In genomic region chr17:49556183-49556943, GRCh38 we compare ENCODE assay signal across 8 cellular contexts.
DNase-seq lines count a peak whose midpoint lies in the region; ATAC-seq and TF ChIP-seq lines count a peak whose summit lies in the region.

No MANE protein-coding gene starts in this region.

- ATAC-seq in HG03460 (IDR thresholded peaks at IDR 0.05; ENCODE audit: unreplicated experiment) = no peak

- no peak overlapping the region; a peak in 1 of 20 replicates for H3K4me3 ChIP-seq in BLaER1 treated with 17β-estradiol and CSF1 and Interleukin-3, amounts not matched to agents 10 nM and 100 nM
- H3K4me3 ChIP-seq in HEK293 (ENCODE audit: low read depth, low read length) (no peak overlapping the region), cardiac fibroblast (replicated peaks in 1 of 2; ENCODE audit: low read depth in 2 of 2, low read length in 2 of 2) (no peak overlapping the region)

- DNase-seq in NCI-H446 treated with DMSO at 0.1 percent for 48 hours (lab: John Stamatoyannopoulos, UW) (peak; percentile 50), cardiac fibroblast (ENCODE audit: low read depth in 2 of 2) (peak; percentile 70 to 77), left kidney (ENCODE audit: low read depth, low spot score) (peak; percentile 91)
- peak; percentile 69 for DNase-seq in activated CD4-positive, CD25-positive, alpha-beta regulatory T cell treated with anti-CD3 and anti-CD28 coated beads, Interleukin-2, amount 50 U/mL, for 16 hours (ENCODE audit: low read depth, low spot score)
- peak; percentile 85 for DNase-seq in stimulated activated CD4-positive, alpha-beta T cell treated with anti-CD3 and anti-CD28 coated beads, Interleukin-4, amount 100 ng/mL, for 1 hour

- H3K4me2 ChIP-seq in BLaER1 treated with 17β-estradiol and CSF1 and Interleukin-3, amounts not matched to agents 10 nM and 100 nM = peak overlapping the region; percentile 49 to 80 (median 69)

- H3K27me3 ChIP-seq in BLaER1 treated with 17β-estradiol and CSF1 and Interleukin-3, amounts not matched to agents 10 nM and 100 nM = no peaks in the 10 kb centered on the region

- TF ChIP-seq CTCF in HEK293 (tag by site-specific recombination; IDR thresholded peaks at IDR 0.05) = peak; percentile 97
- peak; percentile 99 for TF ChIP-seq CTCF in cardiac fibroblast (IDR thresholded peaks at IDR 0.05; ENCODE audit: low read depth, low read length)

- POLR2A ChIA-PET in HEK293 (lab: Yijun Ruan, JAX) = interaction anchor here (0.6 to 1.4 kb wide), 4 partner anchors 61 to 208 kb away, joined by 3 to 7 read pairs (median 6); partner anchors contain the start of genes FAM117A, NGFR and PHB1

- H3K4me1 ChIP-seq in BLaER1 treated with 17β-estradiol and CSF1 and Interleukin-3, amounts not matched to agents 10 nM and 100 nM = peaks cover 12 to 49% (median 32%) of the 10 kb centered on the region in 10 experiments
- 0 out of 2 replicates have a peak, but pooled peaks cover 2% of the 10 kb centered on the region for H3K4me1 ChIP-seq in HEK293 (ENCODE audit: control insufficient read depth, insufficient read depth, low read length)

- no peaks in the 10 kb centered on the region for H3K36me3 ChIP-seq in BLaER1 treated with 17β-estradiol and CSF1 and Interleukin-3, amounts not matched to agents 10 nM and 100 nM
- H3K36me3 ChIP-seq in HEK293 (ENCODE audit: control insufficient read depth in 2 of 2, insufficient read depth in 1 of 2, low read length in 2 of 2) = no peaks in the 10 kb centered on the region

- CTCF ChIA-PET in HEK293 (lab: Yijun Ruan, JAX) = interaction anchor here (0.5 to 9.5 kb wide), 106 partner anchors 8 to 768 kb away, joined by 3 to 303 read pairs (median 5); partner anchors contain the start of genes DLX3, NGFR, PHB1 and SLC35B1

- peaks cover 0 to 9% (median 4%) of the 10 kb centered on the region in 11 experiments; a peak in 19 of 22 replicates for H3K9me3 ChIP-seq in BLaER1 treated with 17β-estradiol and CSF1 and Interleukin-3, amounts not matched to agents 10 nM and 100 nM (replicated peaks in 1 of 11)
- no peaks in the 10 kb centered on the region for H3K9me3 ChIP-seq in HEK293 (ENCODE audit: control insufficient read depth, insufficient read depth, low read depth, low read length)

- peak overlapping the region in 7 of 11 experiments; percentile 5 to 66 (median 27); a peak in 8 of 22 replicates for H3K27ac ChIP-seq in BLaER1 treated with 17β-estradiol and CSF1 and Interleukin-3, amounts not matched to agents 10 nM and 100 nM
- H3K27ac ChIP-seq in HEK293 (ENCODE audit: extremely low read depth, low read depth, low read length) = peak overlapping the region; percentile 12; the same call in 1 of the 2 replicates

- peak overlapping the region in 7 of 11 experiments; percentile 20 to 63 (median 36); a peak in 9 of 22 replicates for H3K9ac ChIP-seq in BLaER1 treated with 17β-estradiol and CSF1 and Interleukin-3, amounts not matched to agents 10 nM and 100 nM

- H4K20me1 ChIP-seq in BLaER1 treated with 17β-estradiol and CSF1 and Interleukin-3, amounts not matched to agents 10 nM and 100 nM = no peaks in the 10 kb centered on the region

TF ChIP-seq in HEK293, 187 proteins besides CTCF, POLR2A, EP300 and RAD21 (continues in another document):
- TF ChIP-seq ZNF274 (IDR thresholded peaks at IDR 0.05; ENCODE audit: low read length) (no peak), ZNF274 (tag by site-specific recombination; IDR thresholded peaks at IDR 0.05; ENCODE audit: borderline replicate concordance) (no peak), ZNF560 (tag by site-specific recombination; IDR thresholded peaks at IDR 0.05; ENCODE audit: borderline replicate concordance) (no peak), SP7 (tag by site-specific recombination; IDR thresholded peaks at IDR 0.05) (peak; percentile 78), ZNF76 (tag by site-specific recombination; IDR thresholded peaks at IDR 0.05; ENCODE audit: borderline replicate concordance, low read depth) (no peak), ZBTB8A (tag by site-specific recombination; IDR thresholded peaks at IDR 0.05) (peak; percentile 23; the same call in 1 of the 2 replicates), SCRT1 (tag by site-specific recombination; IDR thresholded peaks at IDR 0.05; ENCODE audit: borderline replicate concordance) (no peak), KLF8 (tag by site-specific recombination; IDR thresholded peaks at IDR 0.05) (peak; percentile 45; the same call in 1 of the 2 replicates), ZNF426 (tag by site-specific recombination; IDR thresholded peaks at IDR 0.05) (no peak), TRIM28 (IDR thresholded peaks at IDR 0.05; ENCODE audit: borderline replicate concordance, low read length) (no peak), GLI2 (tag by site-specific recombination; IDR thresholded peaks at IDR 0.05; ENCODE audit: borderline replicate concordance, low read depth) (no peak), ZNF837 (tag by site-specific recombination; IDR thresholded peaks at IDR 0.05) (no peak), ZBTB17 (tag by site-specific recombination; IDR thresholded peaks at IDR 0.05) (peak; percentile 71), ZNF302 (tag by site-specific recombination; IDR thresholded peaks at IDR 0.05; ENCODE audit: low read depth) (no peak), ZBTB7A (tag by site-specific recombination; IDR thresholded peaks at IDR 0.05; ENCODE audit: low read depth) (no peak), ZNF148 (tag by site-specific recombination; IDR thresholded peaks at IDR 0.05; ENCODE audit: borderline replicate concordance) (no peak), ZNF473 (tag by site-specific recombination; IDR thresholded peaks at IDR 0.05) (no peak), ZBTB20 (tag by site-specific recombination; IDR thresholded peaks at IDR 0.05) (0 out of 2 replicates have a peak, but pooled peaks have one; percentile 12), ZSCAN23 (tag by site-specific recombination; IDR thresholded peaks at IDR 0.05) (no peak), ZNF37A (tag by site-specific recombination; IDR thresholded peaks at IDR 0.05) (no peak), ZNF670 (tag by site-specific recombination; IDR thresholded peaks at IDR 0.05; ENCODE audit: low read depth) (no peak), HOXA7 (CRISPR knock-in tag; IDR thresholded peaks at IDR 0.05; ENCODE audit: borderline replicate concordance) (no peak), ZBTB48 (tag by site-specific recombination; IDR thresholded peaks at IDR 0.05) (peak; percentile 34; the same call in 1 of the 2 replicates)
- TF ChIP-seq, protein P1, sequence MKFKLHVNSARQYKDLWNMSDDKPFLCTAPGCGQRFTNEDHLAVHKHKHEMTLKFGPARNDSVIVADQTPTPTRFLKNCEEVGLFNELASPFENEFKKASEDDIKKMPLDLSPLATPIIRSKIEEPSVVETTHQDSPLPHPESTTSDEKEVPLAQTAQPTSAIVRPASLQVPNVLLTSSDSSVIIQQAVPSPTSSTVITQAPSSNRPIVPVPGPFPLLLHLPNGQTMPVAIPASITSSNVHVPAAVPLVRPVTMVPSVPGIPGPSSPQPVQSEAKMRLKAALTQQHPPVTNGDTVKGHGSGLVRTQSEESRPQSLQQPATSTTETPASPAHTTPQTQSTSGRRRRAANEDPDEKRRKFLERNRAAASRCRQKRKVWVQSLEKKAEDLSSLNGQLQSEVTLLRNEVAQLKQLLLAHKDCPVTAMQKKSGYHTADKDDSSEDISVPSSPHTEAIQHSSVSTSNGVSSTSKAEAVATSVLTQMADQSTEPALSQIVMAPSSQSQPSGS (tag by site-specific recombination; IDR thresholded peaks at IDR 0.05; ENCODE audit: low read depth) = no peak
- TF ChIP-seq, protein P2, sequence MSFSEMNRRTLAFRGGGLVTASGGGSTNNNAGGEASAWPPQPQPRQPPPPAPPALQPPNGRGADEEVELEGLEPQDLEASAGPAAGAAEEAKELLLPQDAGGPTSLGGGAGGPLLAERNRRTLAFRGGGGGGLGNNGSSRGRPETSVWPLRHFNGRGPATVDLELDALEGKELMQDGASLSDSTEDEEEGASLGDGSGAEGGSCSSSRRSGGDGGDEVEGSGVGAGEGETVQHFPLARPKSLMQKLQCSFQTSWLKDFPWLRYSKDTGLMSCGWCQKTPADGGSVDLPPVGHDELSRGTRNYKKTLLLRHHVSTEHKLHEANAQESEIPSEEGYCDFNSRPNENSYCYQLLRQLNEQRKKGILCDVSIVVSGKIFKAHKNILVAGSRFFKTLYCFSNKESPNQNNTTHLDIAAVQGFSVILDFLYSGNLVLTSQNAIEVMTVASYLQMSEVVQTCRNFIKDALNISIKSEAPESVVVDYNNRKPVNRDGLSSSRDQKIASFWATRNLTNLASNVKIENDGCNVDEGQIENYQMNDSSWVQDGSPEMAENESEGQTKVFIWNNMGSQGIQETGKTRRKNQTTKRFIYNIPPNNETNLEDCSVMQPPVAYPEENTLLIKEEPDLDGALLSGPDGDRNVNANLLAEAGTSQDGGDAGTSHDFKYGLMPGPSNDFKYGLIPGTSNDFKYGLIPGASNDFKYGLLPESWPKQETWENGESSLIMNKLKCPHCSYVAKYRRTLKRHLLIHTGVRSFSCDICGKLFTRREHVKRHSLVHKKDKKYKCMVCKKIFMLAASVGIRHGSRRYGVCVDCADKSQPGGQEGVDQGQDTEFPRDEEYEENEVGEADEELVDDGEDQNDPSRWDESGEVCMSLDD (tag by site-specific recombination; IDR thresholded peaks at IDR 0.05) = peak; percentile 55; the same call in 1 of the 2 replicates
